In genomic region chr18:22703883-22704626, GRCh38 we compare ENCODE assay signal across 8 cellular contexts.
DNase-seq lines count a peak whose midpoint lies in the region; ATAC-seq and TF ChIP-seq lines count a peak whose summit lies in the region.

No MANE protein-coding gene starts in this region.

- peak; percentile 58 for ATAC-seq in HG03520 (IDR thresholded peaks at IDR 0.05; ENCODE audit: unreplicated experiment)

- TF ChIP-seq CTCF in GM13977 (IDR thresholded peaks at IDR 0.05; ENCODE audit: extremely low read depth, insufficient read depth, missing control alignments) (peak; percentile 74), epithelial cell of esophagus (IDR thresholded peaks at IDR 0.05; ENCODE audit: insufficient read depth, low read depth, low read length, missing control alignments) (peak; percentile 74)

- in situ Hi-C loops in GM13977 (cut with MboI; ENCODE audit: low pct_unique_long_range_greater_than_20kb, low sequenced_read_pairs, unreplicated experiment): no loop called here

- H3K4me3 ChIP-seq in epithelial cell of esophagus (ENCODE audit: low read length): no peak overlapping the region

- peak; percentile 64 for DNase-seq in AG20443 (ENCODE audit: low spot score)
- DNase-seq in GM13977 (ENCODE audit: low spot score): peak; percentile 70
- peak; percentile 60 for DNase-seq in RKO (ENCODE audit: low spot score)
- DNase-seq in epithelial cell of esophagus (ENCODE audit: low read depth): peak; percentile 69
- peak; percentile 40 for DNase-seq in myocyte (ENCODE audit: low read depth)
- no peak for DNase-seq in NCI-H510A treated with DMSO at 0.1 percent for 48 hours (lab: John Stamatoyannopoulos, UW)
- DNase-seq in dedifferentiated amniotic fluid mesenchymal stem cell (ENCODE audit: extremely low spot score): no peak

Comparison
In these comparisons a context has a peak if more than half of its experiments do, and no peak if none do; other contexts are left out.
1. DNase-seq: peak in AG20443 (single experiment), GM13977 (single experiment), RKO (single experiment), epithelial cell of esophagus (single experiment) and myocyte (single experiment); none in NCI-H510A treated with DMSO at 0.1 percent for 48 hours (single experiment) and dedifferentiated amniotic fluid mesenchymal stem cell (single experiment).